ENCODE assay signal across 14 cellular contexts in genomic region chr1:96519851-96520281, GRCh38.
A peak's percentile ranks its signal among the peaks of the same experiment; 100 is the strongest.
DNase-seq lines count a peak whose midpoint lies in the region; ATAC-seq and TF ChIP-seq lines count a peak whose summit lies in the region.
"Had no signal": no experiment of that assay in that cellular context is flagged by ENCODE, and none has a peak within 500 bp of the region (broad histone marks: within the 10 kb centered on the region; RNA-seq: fewer than 3 reads in every experiment).

No MANE protein-coding gene starts in this region.

- H2BK120ac ChIP-seq in H9 (ENCODE audit: low read depth, low read length, poor library complexity, severe bottlenecking), result no peak overlapping the region

- H3K79me2 ChIP-seq in H9 (ENCODE audit: insufficient read depth, low read length), result no peaks in the 10 kb centered on the region

- no peaks in the 10 kb centered on the region for H3K79me1 ChIP-seq in H9 (ENCODE audit: insufficient read depth, low read depth, low read length, poor library complexity, severe bottlenecking)

- H3K4ac ChIP-seq in H9 (ENCODE audit: low read depth, low read length), result no peak overlapping the region

- H2BK5ac ChIP-seq in H9 (ENCODE audit: insufficient read length, low read length), result no peak overlapping the region

- TF ChIP-seq CTCF in H9 (conservative IDR thresholded peaks at IDR 0.05) (no peak), dorsolateral prefrontal cortex (IDR thresholded peaks at IDR 0.05 in 54 of 56, conservative IDR thresholded peaks at IDR 0.05 in 2 of 56; ENCODE audit: low read depth in 1 of 56, partially characterized antibody in 56 of 56) (no peak), lower leg skin (IDR thresholded peaks at IDR 0.05) (no peak)

- no peak overlapping the region for H3K14ac ChIP-seq in H9 (ENCODE audit: insufficient read depth, low read length)

- no peak overlapping the region for H3K9ac ChIP-seq in H9 (ENCODE audit: extremely low read depth, insufficient read length, low read length)

- H3K23ac ChIP-seq in H9 (ENCODE audit: insufficient read length, low read depth, low read length), result no peak overlapping the region

- no peaks in the 10 kb centered on the region; a peak in 1 of 5 replicates for H3K9me3 Mint-ChIP-seq in H9

- no peak overlapping the region for H3K4me3 Mint-ChIP-seq in H9
- H3K4me3 Mint-ChIP-seq: activated CD4-positive, alpha-beta T cell treated with anti-CD3 and anti-CD28 coated beads for 36 hours had no signal

- TF ChIP-seq POLR2A in lower leg skin (IDR thresholded peaks at IDR 0.05), result no peak

- H3K56ac ChIP-seq in H9 (ENCODE audit: insufficient read length, low read depth, low read length), result no peak overlapping the region

- H2BK20ac ChIP-seq in H9 (ENCODE audit: low read depth, low read length, poor library complexity, severe bottlenecking), result no peak overlapping the region

- no CpG with 5 or more reads among the region's 4 CpGs for WGBS in H9 (ENCODE audit: extremely low coverage, insufficient read length, low lambda C conversion rate)
- WGBS in lower leg skin, 2 donors, result 22 to 28% methylated on average over 4 of the region's 4 CpGs

- H3K4me1 ChIP-seq in H9 (ENCODE audit: insufficient read depth, low read length), result peaks cover 14% of the 10 kb centered on the region

- no peak overlapping the region for H2AFZ ChIP-seq in H9 (ENCODE audit: low read length)

- H3K4me3 ChIP-seq in dorsolateral prefrontal cortex, result peak overlapping the region in 43 of 59 donors; percentile 0 to 50 (median 23)
- no peak overlapping the region for H3K4me3 ChIP-seq in lower leg skin (ENCODE audit: low read depth, poor library complexity, severe bottlenecking)
- H3K4me3 ChIP-seq: K562 had no signal

- H2BK15ac ChIP-seq in H9 (ENCODE audit: low read depth, low read length), result no peak overlapping the region

- no peaks in the 10 kb centered on the region for H4K20me1 ChIP-seq in H9 (ENCODE audit: control insufficient read depth, insufficient read depth, insufficient read length)

- H3K36me3 Mint-ChIP-seq in H9 (ENCODE audit: insufficient read depth in 1 of 3, low read depth in 3 of 3), result no peaks in the 10 kb centered on the region; a peak in 1 of 7 replicates

- no peak overlapping the region for H3K4me2 ChIP-seq in H9 (ENCODE audit: insufficient read depth, insufficient read length, low read length)

- H3K9me3 ChIP-seq in H9 (ENCODE audit: control insufficient read depth, low read depth, low read length), result no peaks in the 10 kb centered on the region

- no peaks in the 10 kb centered on the region for H3K23me2 ChIP-seq in H9 (ENCODE audit: insufficient read length, low read depth, low read length, poor library complexity, severe bottlenecking)

- no peak for ATAC-seq in HG02610 (IDR thresholded peaks at IDR 0.05; ENCODE audit: unreplicated experiment)
- ATAC-seq: activated CD4-positive, alpha-beta T cell treated with anti-CD3 and anti-CD28 coated beads for 36 hours; K562 had no signal

- no peaks in the 10 kb centered on the region for H3K27me3 Mint-ChIP-seq in H9 (ENCODE audit: low read depth)

- DNase-seq in H9 (peak; percentile 45), dorsolateral prefrontal cortex (no peak), kidney glomerular epithelial cell (lab: John Stamatoyannopoulos, UW) (peak; percentile 29), renal cortical epithelial cell (ENCODE audit: low read depth) (peak; percentile 78), lower leg skin (ENCODE audit: low spot score in 2 of 2) (no peak), T-helper 2 cell (no peak), NCI-H526 (lab: John Stamatoyannopoulos, UW) (no peak)
- DNase-seq: activated CD4-positive, alpha-beta T cell treated with anti-CD3 and anti-CD28 coated beads for 36 hours; aorta; EL; NCI-H345 had no signal

- H3K27ac ChIP-seq in H9 (ENCODE audit: insufficient read length, low read depth, low read length) (no peak overlapping the region), dorsolateral prefrontal cortex (no peak overlapping the region)
- H3K27ac ChIP-seq: coronary artery had no signal

- no peak overlapping the region for H4K8ac ChIP-seq in H9 (replicated peaks; ENCODE audit: insufficient read length, low read depth, low read length)

- H3T11ph ChIP-seq in H9 (ENCODE audit: low read length), result no peak overlapping the region

- peaks cover 59 to 62% of the 10 kb centered on the region in 2 experiments for H3K4me1 Mint-ChIP-seq in H9
- H3K4me1 Mint-ChIP-seq: activated CD4-positive, alpha-beta T cell treated with anti-CD3 and anti-CD28 coated beads for 36 hours had no signal

- H2BK12ac ChIP-seq in H9 (ENCODE audit: insufficient read length, low read depth, low read length), result no peak overlapping the region

- no peak overlapping the region for H4K91ac ChIP-seq in H9 (ENCODE audit: insufficient read length, low read depth, low read length)

- no peak overlapping the region for H3K18ac ChIP-seq in H9 (ENCODE audit: insufficient read length, low read depth, low read length)

- intact Hi-C loops in dorsolateral prefrontal cortex (cut with DNase I) (no loop called here), lower leg skin (cut with DNase I; ENCODE audit: low total_unique reads) (no loop called here)

- no peak overlapping the region for H4K5ac ChIP-seq in H9 (ENCODE audit: insufficient read length, low read depth, low read length)

- no peaks in the 10 kb centered on the region for H3K27me3 ChIP-seq in H9 (ENCODE audit: insufficient read depth, low read length)
- no peaks in the 10 kb centered on the region for H3K27me3 ChIP-seq in dorsolateral prefrontal cortex

- H2AK5ac ChIP-seq in H9 (ENCODE audit: insufficient read length, low read length), result no peak overlapping the region

- H3K27ac Mint-ChIP-seq in H9, result peak overlapping the region; percentile 7 to 86 (median 8); a peak in 6 of 7 replicates
- H3K27ac Mint-ChIP-seq: activated CD4-positive, alpha-beta T cell treated with anti-CD3 and anti-CD28 coated beads for 36 hours had no signal

Comparison
In these comparisons a context has a peak if more than half of its experiments do, and no peak if none do; other contexts are left out.
1. DNase-seq: peak in H9 (single experiment), kidney glomerular epithelial cell (single experiment) and renal cortical epithelial cell (single experiment); none in dorsolateral prefrontal cortex (0 of 10), lower leg skin (0 of 2), T-helper 2 cell (0 of 5) and NCI-H526 (0 of 2).